1 cellular context compared by ENCODE assay signal in the genomic region with DNA sequence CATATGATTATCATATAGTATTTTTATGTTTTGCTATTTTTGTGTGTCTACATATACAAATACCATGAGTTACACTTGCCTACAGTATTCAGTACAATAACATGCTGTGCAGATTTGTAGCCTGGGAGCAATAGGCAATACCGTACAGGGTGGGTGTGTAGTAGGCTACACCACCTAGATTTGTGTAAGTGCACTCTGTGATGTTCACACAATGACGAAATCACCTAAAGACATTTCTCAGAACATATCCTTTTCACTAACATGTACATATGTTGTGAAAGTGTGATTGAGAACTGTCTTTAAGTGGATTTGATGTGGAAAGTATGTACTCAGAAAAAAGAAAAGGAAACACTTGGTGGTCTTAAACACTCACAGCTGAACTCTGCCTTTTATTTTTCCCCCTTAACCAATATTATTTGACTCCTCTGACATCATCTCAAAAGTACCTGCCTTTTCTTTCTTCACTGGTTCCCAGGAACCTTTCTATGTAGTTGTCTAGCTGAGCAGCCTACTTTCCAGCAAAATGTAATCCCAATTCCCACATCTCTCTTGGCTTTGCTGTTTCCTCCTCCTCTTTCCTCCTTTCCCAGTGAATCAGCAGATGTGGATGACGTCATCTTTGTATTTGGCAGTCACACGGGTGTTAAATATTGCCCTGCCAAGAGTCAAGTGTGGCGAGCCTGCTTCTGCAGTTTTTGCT.
TF ChIP-seq lines count a peak whose summit lies in the region.

No MANE protein-coding gene starts in this region.

TF ChIP-seq in K562, 482 proteins besides CTCF, POLR2A, EP300 and RAD21 (continued from another document):
- TF ChIP-seq, protein P1, sequence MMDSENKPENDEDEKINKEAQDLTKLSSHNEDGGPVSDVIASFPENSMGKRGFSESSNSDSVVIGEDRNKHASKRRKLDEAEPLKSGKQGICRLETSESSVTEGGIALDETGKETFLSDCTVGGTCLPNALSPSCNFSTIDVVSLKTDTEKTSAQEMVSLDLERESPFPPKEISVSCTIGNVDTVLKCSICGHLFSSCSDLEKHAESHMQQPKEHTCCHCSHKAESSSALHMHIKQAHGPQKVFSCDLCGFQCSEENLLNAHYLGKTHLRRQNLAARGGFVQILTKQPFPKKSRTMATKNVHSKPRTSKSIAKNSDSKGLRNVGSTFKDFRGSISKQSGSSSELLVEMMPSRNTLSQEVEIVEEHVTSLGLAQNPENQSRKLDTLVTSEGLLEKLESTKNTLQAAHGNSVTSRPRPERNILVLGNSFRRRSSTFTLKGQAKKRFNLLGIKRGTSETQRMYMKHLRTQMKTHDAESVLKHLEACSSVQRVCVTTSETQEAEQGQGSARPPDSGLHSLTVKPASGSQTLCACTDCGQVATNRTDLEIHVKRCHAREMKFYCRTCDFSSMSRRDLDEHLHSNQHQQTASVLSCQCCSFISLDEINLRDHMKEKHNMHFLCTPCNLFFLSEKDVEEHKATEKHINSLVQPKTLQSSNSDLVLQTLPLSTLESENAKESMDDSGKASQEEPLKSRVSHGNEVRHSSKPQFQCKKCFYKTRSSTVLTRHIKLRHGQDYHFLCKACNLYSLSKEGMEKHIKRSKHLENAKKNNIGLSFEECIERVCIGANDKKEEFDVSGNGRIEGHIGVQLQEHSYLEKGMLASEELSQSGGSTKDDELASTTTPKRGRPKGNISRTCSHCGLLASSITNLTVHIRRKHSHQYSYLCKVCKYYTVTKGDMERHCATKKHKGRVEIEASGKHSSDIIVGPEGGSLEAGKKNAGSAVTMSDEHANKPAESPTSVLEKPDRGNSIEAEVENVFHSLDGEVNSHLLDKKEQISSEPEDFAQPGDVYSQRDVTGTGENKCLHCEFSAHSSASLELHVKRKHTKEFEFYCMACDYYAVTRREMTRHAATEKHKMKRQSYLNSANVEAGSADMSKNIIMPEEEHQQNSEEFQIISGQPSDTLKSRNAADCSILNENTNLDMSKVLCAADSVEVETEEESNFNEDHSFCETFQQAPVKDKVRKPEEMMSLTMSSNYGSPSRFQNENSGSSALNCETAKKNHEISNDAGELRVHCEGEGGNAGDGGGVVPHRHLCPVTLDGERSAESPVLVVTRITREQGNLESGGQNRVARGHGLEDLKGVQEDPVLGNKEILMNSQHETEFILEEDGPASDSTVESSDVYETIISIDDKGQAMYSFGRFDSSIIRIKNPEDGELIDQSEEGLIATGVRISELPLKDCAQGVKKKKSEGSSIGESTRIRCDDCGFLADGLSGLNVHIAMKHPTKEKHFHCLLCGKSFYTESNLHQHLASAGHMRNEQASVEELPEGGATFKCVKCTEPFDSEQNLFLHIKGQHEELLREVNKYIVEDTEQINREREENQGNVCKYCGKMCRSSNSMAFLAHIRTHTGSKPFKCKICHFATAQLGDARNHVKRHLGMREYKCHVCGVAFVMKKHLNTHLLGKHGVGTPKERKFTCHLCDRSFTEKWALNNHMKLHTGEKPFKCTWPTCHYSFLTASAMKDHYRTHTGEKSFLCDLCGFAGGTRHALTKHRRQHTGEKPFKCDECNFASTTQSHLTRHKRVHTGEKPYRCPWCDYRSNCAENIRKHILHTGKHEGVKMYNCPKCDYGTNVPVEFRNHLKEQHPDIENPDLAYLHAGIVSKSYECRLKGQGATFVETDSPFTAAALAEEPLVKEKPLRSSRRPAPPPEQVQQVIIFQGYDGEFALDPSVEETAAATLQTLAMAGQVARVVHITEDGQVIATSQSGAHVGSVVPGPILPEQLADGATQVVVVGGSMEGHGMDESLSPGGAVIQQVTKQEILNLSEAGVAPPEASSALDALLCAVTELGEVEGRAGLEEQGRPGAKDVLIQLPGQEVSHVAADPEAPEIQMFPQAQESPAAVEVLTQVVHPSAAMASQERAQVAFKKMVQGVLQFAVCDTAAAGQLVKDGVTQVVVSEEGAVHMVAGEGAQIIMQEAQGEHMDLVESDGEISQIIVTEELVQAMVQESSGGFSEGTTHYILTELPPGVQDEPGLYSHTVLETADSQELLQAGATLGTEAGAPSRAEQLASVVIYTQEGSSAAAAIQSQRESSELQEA (IDR thresholded peaks at IDR 0.05; ENCODE audit: low read depth) = no peak
- no peak for TF ChIP-seq ZSCAN29 (IDR thresholded peaks at IDR 0.05)
- TF ChIP-seq, protein P2, sequence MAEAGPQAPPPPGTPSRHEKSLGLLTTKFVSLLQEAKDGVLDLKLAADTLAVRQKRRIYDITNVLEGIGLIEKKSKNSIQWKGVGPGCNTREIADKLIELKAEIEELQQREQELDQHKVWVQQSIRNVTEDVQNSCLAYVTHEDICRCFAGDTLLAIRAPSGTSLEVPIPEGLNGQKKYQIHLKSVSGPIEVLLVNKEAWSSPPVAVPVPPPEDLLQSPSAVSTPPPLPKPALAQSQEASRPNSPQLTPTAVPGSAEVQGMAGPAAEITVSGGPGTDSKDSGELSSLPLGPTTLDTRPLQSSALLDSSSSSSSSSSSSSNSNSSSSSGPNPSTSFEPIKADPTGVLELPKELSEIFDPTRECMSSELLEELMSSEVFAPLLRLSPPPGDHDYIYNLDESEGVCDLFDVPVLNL (CRISPR knock-in tag; IDR thresholded peaks at IDR 0.05; ENCODE audit: low read depth) = no peak
- peak; percentile 72 for TF ChIP-seq ARID1B (IDR thresholded peaks at IDR 0.05)
- TF ChIP-seq KLF6 (CRISPR knock-in tag; IDR thresholded peaks at IDR 0.05; ENCODE audit: borderline replicate concordance) = no peak
- TF ChIP-seq PHB2 (IDR thresholded peaks at IDR 0.05; ENCODE audit: low read depth) = no peak
- no peak for TF ChIP-seq MCM2 (IDR thresholded peaks at IDR 0.05; ENCODE audit: low read depth)
- TF ChIP-seq MEF2D (tag; conservative IDR thresholded peaks at IDR 0.05; ENCODE audit: low read depth) = no peak
- no peak for TF ChIP-seq ESRRB (CRISPR knock-in tag; IDR thresholded peaks at IDR 0.05; ENCODE audit: borderline replicate concordance)
- TF ChIP-seq, protein P3, sequence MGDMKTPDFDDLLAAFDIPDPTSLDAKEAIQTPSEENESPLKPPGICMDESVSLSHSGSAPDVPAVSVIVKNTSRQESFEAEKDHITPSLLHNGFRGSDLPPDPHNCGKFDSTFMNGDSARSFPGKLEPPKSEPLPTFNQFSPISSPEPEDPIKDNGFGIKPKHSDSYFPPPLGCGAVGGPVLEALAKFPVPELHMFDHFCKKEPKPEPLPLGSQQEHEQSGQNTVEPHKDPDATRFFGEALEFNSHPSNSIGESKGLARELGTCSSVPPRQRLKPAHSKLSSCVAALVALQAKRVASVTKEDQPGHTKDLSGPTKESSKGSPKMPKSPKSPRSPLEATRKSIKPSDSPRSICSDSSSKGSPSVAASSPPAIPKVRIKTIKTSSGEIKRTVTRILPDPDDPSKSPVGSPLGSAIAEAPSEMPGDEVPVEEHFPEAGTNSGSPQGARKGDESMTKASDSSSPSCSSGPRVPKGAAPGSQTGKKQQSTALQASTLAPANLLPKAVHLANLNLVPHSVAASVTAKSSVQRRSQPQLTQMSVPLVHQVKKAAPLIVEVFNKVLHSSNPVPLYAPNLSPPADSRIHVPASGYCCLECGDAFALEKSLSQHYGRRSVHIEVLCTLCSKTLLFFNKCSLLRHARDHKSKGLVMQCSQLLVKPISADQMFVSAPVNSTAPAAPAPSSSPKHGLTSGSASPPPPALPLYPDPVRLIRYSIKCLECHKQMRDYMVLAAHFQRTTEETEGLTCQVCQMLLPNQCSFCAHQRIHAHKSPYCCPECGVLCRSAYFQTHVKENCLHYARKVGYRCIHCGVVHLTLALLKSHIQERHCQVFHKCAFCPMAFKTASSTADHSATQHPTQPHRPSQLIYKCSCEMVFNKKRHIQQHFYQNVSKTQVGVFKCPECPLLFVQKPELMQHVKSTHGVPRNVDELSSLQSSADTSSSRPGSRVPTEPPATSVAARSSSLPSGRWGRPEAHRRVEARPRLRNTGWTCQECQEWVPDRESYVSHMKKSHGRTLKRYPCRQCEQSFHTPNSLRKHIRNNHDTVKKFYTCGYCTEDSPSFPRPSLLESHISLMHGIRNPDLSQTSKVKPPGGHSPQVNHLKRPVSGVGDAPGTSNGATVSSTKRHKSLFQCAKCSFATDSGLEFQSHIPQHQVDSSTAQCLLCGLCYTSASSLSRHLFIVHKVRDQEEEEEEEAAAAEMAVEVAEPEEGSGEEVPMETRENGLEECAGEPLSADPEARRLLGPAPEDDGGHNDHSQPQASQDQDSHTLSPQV (IDR thresholded peaks at IDR 0.05) = no peak
- TF ChIP-seq PTBP1 (IDR thresholded peaks at IDR 0.05; ENCODE audit: low read depth, low read length) = no peak
